In genomic region chr4:13515268-13515667, GRCh38 we compare ENCODE assay signal across 29 cellular contexts. TPM values are rescaled to one million over a fixed set of nuclear protein-coding genes. Genes with fewer than 3 reads are reported as not detected.
"Had no signal": no experiment of that assay in that cellular context is flagged by ENCODE, and none has a peak within 500 bp of the region (broad histone marks: within the 10 kb centered on the region; RNA-seq: fewer than 3 reads in every experiment).

No MANE protein-coding gene starts in this region.

- H3K4me2 ChIP-seq: smooth muscle cell had no signal

- H3K27ac ChIP-seq: left ventricle myocardium inferior, ovary, right atrium auricular region, right lobe of liver, tibial nerve, uterus had no signal

- H3K36me3 Mint-ChIP-seq: memory B cell; stimulated activated memory B cell treated with anti-CD40 and anti-IgM and Interleukin-4, amounts not matched to agents 10 μg/mL and 1 μg/mL and 100 μg/mL, for 72 hours; type B pancreatic cell had no signal

- H3K4me1 ChIP-seq: left ventricle myocardium inferior, right atrium auricular region, right lobe of liver, tibial nerve, uterus had no signal

- H3K9me3 ChIP-seq: left ventricle myocardium inferior, mucosa of descending colon, ovary, right atrium auricular region, right lobe of liver, tibial nerve, uterus had no signal

- H3K27ac Mint-ChIP-seq: memory B cell; naive thymus-derived CD4-positive, alpha-beta T cell; natural killer cell treated with Interleukin-12 subunit alpha and Interleukin-12 subunit beta and Interleukin-15 and Interleukin-18, amount 100 ng/mL, for 72 hours; progenitor cell of endocrine pancreas; stimulated activated memory B cell treated with anti-CD40 and anti-IgM and Interleukin-4, amounts not matched to agents 10 μg/mL and 1 μg/mL and 100 μg/mL, for 72 hours; stimulated activated naive CD8-positive, alpha-beta T cell treated with anti-CD3 and anti-CD28 coated beads, Interleukin-15, amount 100 ng/mL, for 72 hours; type B pancreatic cell had no signal

- H3K36me3 ChIP-seq: left ventricle myocardium inferior, ovary, right atrium auricular region, right lobe of liver, tibial nerve, uterus had no signal

- H3K9me3 Mint-ChIP-seq: memory B cell; natural killer cell treated with Interleukin-12 subunit alpha and Interleukin-12 subunit beta and Interleukin-15 and Interleukin-18, amount 100 ng/mL, for 72 hours; stimulated activated memory B cell treated with anti-CD40 and anti-IgM and Interleukin-4, amounts not matched to agents 10 μg/mL and 1 μg/mL and 100 μg/mL, for 72 hours; stimulated activated naive CD8-positive, alpha-beta T cell treated with anti-CD3 and anti-CD28 coated beads, Interleukin-15, amount 100 ng/mL, for 72 hours; type B pancreatic cell had no signal

- H3K4me3 Mint-ChIP-seq: memory B cell; naive thymus-derived CD4-positive, alpha-beta T cell; natural killer cell treated with Interleukin-12 subunit alpha and Interleukin-12 subunit beta and Interleukin-15 and Interleukin-18, amount 100 ng/mL, for 72 hours; stimulated activated memory B cell treated with anti-CD40 and anti-IgM and Interleukin-4, amounts not matched to agents 10 μg/mL and 1 μg/mL and 100 μg/mL, for 72 hours; stimulated activated naive CD8-positive, alpha-beta T cell treated with anti-CD3 and anti-CD28 coated beads, Interleukin-15, amount 100 ng/mL, for 72 hours; type B pancreatic cell had no signal

- H3K4me3 ChIP-seq: left ventricle myocardium inferior, lung, mucosa of descending colon, ovary, right atrium auricular region, right lobe of liver, smooth muscle cell, tibial nerve, uterus had no signal

- H3K4me1 Mint-ChIP-seq: memory B cell; naive thymus-derived CD4-positive, alpha-beta T cell; stimulated activated memory B cell treated with anti-CD40 and anti-IgM and Interleukin-4, amounts not matched to agents 10 μg/mL and 1 μg/mL and 100 μg/mL, for 72 hours; stimulated activated naive CD8-positive, alpha-beta T cell treated with anti-CD3 and anti-CD28 coated beads, Interleukin-15, amount 100 ng/mL, for 72 hours had no signal

- H3K27me3 ChIP-seq: ovary, right atrium auricular region, right lobe of liver had no signal

- DNase-seq: islet precursor cell; left ventricle myocardium inferior; midbrain; mucosa of descending colon; naive thymus-derived CD4-positive, alpha-beta T cell; ovary; right lobe of liver; stimulated activated CD4-positive, alpha-beta T cell treated with anti-CD3 and anti-CD28 coated beads, Interleukin-1b, Interleukin-23, amount 100 ng/mL, for 48 hours; stimulated activated CD4-positive, alpha-beta T cell treated with anti-CD3 and anti-CD28 coated beads, Interleukin-2, amount 100 ng/mL, for 48 hours; stimulated activated CD4-positive, alpha-beta T cell treated with anti-CD3 and anti-CD28 coated beads, Interleukin-4, amount 100 ng/mL, for 4 hours; stimulated activated CD8-positive, alpha-beta memory T cell treated with anti-CD3 and anti-CD28 coated beads, Interleukin-4, amount 100 ng/mL, for 48 hours; stimulated activated naive CD4-positive, alpha-beta T cell treated with Interleukin-2 at 50 U/mL for 16 hours; stimulated activated naive CD8-positive, alpha-beta T cell treated with anti-CD3 and anti-CD28 coated beads, Interleukin-15, amount 100 ng/mL, for 72 hours; substantia nigra; uterus had no signal

- ATAC-seq: mucosa of descending colon; naive thymus-derived CD4-positive, alpha-beta T cell; natural killer cell treated with Interleukin-12 subunit alpha and Interleukin-12 subunit beta and Interleukin-15 and Interleukin-18, amount 100 ng/mL, for 72 hours; right lobe of liver; stimulated activated memory B cell treated with anti-CD40 and anti-IgM and Interleukin-4, amounts not matched to agents 10 μg/mL and 1 μg/mL and 100 μg/mL, for 72 hours; stimulated activated naive CD8-positive, alpha-beta T cell treated with anti-CD3 and anti-CD28 coated beads, Interleukin-15, amount 100 ng/mL, for 72 hours had no signal

RNA-seq across cellular contexts. Expression of gene NKX3-2, which starts 29.0 kb away (rescaled TPM):
- total RNA-seq: kidney epithelial cell; left ventricle myocardium inferior; lung; naive thymus-derived CD4-positive, alpha-beta T cell; natural killer cell treated with Interleukin-12 subunit alpha and Interleukin-12 subunit beta and Interleukin-15 and Interleukin-18, amount 100 ng/mL, for 72 hours; pulmonary artery endothelial cell; renal cortical epithelial cell; right atrium auricular region; right lobe of liver; ureter had no signal
- polyA plus RNA-seq: lung; naive thymus-derived CD4-positive, alpha-beta T cell; neural cell had no signal
